In the genomic region with DNA sequence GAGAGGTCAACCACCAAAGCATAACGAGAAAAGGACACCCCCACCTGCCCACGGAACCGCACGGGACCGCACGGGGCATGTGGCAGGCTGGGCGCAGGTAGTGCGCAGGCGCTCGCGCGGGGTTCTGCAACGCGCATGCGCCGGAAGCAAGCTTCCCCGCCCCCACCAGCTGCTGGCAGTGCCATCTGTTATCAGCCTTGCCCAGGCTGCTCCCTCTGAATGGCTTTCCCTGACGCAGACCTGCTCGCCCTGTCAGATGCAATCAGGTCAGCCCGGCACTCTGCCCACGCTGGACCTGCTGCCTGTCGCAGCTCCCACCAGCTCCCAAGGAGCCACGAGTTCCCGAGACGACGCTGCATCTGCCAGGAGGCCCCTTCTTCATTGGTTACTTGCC, we compare ENCODE assay signal across 7 cellular contexts. TPM values are rescaled to one million over a fixed set of nuclear protein-coding genes. Genes with fewer than 3 reads are reported as not detected.
A peak's percentile ranks its signal among the peaks of the same experiment; 100 is the strongest.
DNase-seq lines count a peak whose midpoint lies in the region; ATAC-seq and TF ChIP-seq lines count a peak whose summit lies in the region.

No MANE protein-coding gene starts in this region.

- ATAC-seq in GM21515 (IDR thresholded peaks at IDR 0.05; ENCODE audit: unreplicated experiment) (peak; percentile 24), lower lobe of right lung (peak; percentile 29 to 52)
- no peak for ATAC-seq in activated CD8-positive, alpha-beta T cell treated with anti-CD3 and anti-CD28 coated beads, Interleukin-2, amount 10 ng/mL, durations not matched to agents 7 days and 5 days

- H3K27me3 Mint-ChIP-seq in activated CD8-positive, alpha-beta T cell treated with anti-CD3 and anti-CD28 coated beads, Interleukin-2, amount 10 ng/mL, durations not matched to agents 7 days and 5 days (ENCODE audit: low read depth): peaks cover 28% of the 10 kb centered on the region

- no peaks in the 10 kb centered on the region for H3K9me3 Mint-ChIP-seq in activated CD8-positive, alpha-beta T cell treated with anti-CD3 and anti-CD28 coated beads, Interleukin-2, amount 10 ng/mL, durations not matched to agents 7 days and 5 days (ENCODE audit: insufficient read depth)

- H3K27me3 ChIP-seq in lower lobe of right lung (ENCODE audit: low read depth) (no peaks in the 10 kb centered on the region), SJCRH30 (no peaks in the 10 kb centered on the region)

- H3K36me3 ChIP-seq in lower lobe of right lung (no peaks in the 10 kb centered on the region), SJCRH30 (peaks cover 52% of the 10 kb centered on the region)

- no peak for TF ChIP-seq CTCF in lower lobe of right lung (IDR thresholded peaks at IDR 0.05)

- intact Hi-C loops in lower lobe of right lung (cut with DNase I): no loop called here

- H3K27ac ChIP-seq in lower lobe of right lung (no peak overlapping the region), SJCRH30 (no peak overlapping the region)

- H3K9me3 ChIP-seq in lower lobe of right lung (no peaks in the 10 kb centered on the region), SJCRH30 (replicated peaks) (no peaks in the 10 kb centered on the region)

- peak overlapping the region; percentile 72 for H3K4me3 Mint-ChIP-seq in activated CD8-positive, alpha-beta T cell treated with anti-CD3 and anti-CD28 coated beads, Interleukin-2, amount 10 ng/mL, durations not matched to agents 7 days and 5 days

- no peaks in the 10 kb centered on the region for H3K36me3 Mint-ChIP-seq in activated CD8-positive, alpha-beta T cell treated with anti-CD3 and anti-CD28 coated beads, Interleukin-2, amount 10 ng/mL, durations not matched to agents 7 days and 5 days (ENCODE audit: low read depth)

- CTCF ChIA-PET in activated CD8-positive, alpha-beta T cell treated with anti-CD3 and anti-CD28 coated beads, Interleukin-2, amount 10 ng/mL, durations not matched to agents 7 days and 5 days (lab: Charles Lee): no interaction called here

- H3K4me3 ChIP-seq in lower lobe of right lung (no peak overlapping the region), SJCRH30 (no peak overlapping the region)

- H3K27ac Mint-ChIP-seq in activated CD8-positive, alpha-beta T cell treated with anti-CD3 and anti-CD28 coated beads, Interleukin-2, amount 10 ng/mL, durations not matched to agents 7 days and 5 days: peak overlapping the region; percentile 90

- DNase-seq in NCI-H1105 treated with DMSO at 0.1 percent for 48 hours (lab: John Stamatoyannopoulos, UW) (peak; percentile 80), lower lobe of right lung (no peak), ureter (ENCODE audit: low spot score) (no peak), mucosa of gallbladder (ENCODE audit: low spot score) (no peak), SJCRH30 (no peak)
- no peak for DNase-seq in activated CD8-positive, alpha-beta T cell treated with anti-CD3 and anti-CD28 coated beads, Interleukin-2, amount 10 ng/mL, durations not matched to agents 7 days and 5 days

- peaks cover 53% of the 10 kb centered on the region for H3K4me1 Mint-ChIP-seq in activated CD8-positive, alpha-beta T cell treated with anti-CD3 and anti-CD28 coated beads, Interleukin-2, amount 10 ng/mL, durations not matched to agents 7 days and 5 days (ENCODE audit: low read depth)

- POLR2A ChIA-PET in activated CD8-positive, alpha-beta T cell treated with anti-CD3 and anti-CD28 coated beads, Interleukin-2, amount 10 ng/mL, durations not matched to agents 7 days and 5 days (lab: Charles Lee): interaction anchor here (0.8 to 1.2 kb wide), 3 partner anchors 11 to 18 kb away, joined by 3 to 4 read pairs (median 4); no protein-coding TSS in a partner anchor

- H3K4me1 ChIP-seq in lower lobe of right lung: peaks cover 24% of the 10 kb centered on the region
- H3K4me1 ChIP-seq in SJCRH30: peaks cover 20% of the 10 kb centered on the region

RNA-seq across cellular contexts. Expression of a gene that starts 22.8 kb away (rescaled TPM):
- 1 to 10 TPM; 5.0 to 6.1 TPM for total RNA-seq in activated CD8-positive, alpha-beta T cell treated with anti-CD3 and anti-CD28 coated beads, Interleukin-2, amount 10 ng/mL, durations not matched to agents 7 days and 5 days
- total RNA-seq in lower lobe of right lung (33.3 TPM), ureter (81.0 TPM), mucosa of gallbladder (57.9 TPM)
- 35.2 and 39.2 TPM in 2 replicates for total RNA-seq in SJCRH30 (2014; rRNA removed; shearing (Covaris generic))
